In the genomic region with DNA sequence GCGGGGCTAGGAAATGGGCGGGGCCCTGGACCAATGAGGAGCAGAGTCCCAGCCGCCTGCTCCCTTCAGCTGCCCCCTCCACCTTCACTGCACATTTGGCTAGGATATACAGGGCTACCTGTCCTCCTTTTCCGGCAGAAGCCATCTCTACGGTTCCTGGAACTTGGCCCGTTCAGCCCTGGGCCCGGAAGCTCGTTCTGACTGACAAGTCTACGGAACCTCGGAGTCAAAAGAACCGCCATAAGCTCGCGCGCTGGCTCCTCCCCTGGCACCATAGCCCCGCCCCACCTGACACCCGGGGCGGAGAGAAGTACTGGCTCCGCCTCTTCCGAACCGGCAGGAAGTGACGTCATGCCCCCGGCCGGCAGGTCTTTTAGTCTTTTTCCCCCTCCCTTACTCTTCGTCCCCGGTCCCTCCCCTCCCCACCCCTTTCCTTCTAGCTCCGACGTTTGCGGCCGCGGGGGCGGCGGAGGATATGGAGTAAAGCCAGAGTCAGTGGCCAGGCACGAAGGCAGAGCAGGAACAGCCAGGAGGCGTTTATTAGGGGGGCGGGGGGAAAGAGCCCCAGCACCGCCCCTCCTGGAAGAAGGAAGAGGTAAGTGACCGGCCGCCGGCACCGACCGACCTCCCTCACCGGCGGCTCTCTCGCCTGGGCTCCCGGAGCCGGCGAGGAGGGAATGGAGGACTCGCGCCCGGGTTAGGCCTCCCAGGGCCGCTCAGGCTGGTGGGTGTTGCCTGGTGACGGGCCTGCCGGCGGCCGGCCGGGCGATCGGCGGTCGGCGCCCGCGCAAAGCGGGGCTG, we compare ENCODE assay signal across 1 cellular context.
TF ChIP-seq lines count a peak whose summit lies in the region.

Gene DEPDC4 (minus strand): TSS at position 278 of the 801 bp plus-strand sequence. CDS start 3 bp downstream, at position 275.
Gene SCYL2 (plus strand): TSS at position 376 of the 801 bp plus-strand sequence. CDS start 15,794 bp downstream, outside the sequence.

TF ChIP-seq in HEK293, 187 proteins besides CTCF, POLR2A, EP300 and RAD21 (continued from another document and continues in another):
- TF ChIP-seq, protein P1, sequence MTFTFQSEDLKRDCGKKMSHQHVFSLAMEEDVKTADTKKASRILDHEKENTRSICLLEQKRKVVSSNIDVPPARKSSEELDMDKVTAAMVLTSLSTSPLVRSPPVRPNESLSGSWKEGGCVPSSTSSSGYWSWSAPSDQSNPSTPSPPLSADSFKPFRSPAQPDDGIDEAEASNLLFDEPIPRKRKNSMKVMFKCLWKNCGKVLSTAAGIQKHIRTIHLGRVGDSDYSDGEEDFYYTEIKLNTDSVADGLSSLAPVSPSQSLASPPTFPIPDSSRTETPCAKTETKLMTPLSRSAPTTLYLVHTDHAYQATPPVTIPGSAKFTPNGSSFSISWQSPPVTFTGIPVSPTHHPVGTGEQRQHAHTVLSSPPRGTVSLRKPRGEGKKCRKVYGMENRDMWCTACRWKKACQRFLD (tag by site-specific recombination; IDR thresholded peaks at IDR 0.05) = peak; percentile 79; the same call in 1 of the 2 replicates
- TF ChIP-seq EGR2 (tag by site-specific recombination; IDR thresholded peaks at IDR 0.05; ENCODE audit: low read depth) = peak; percentile 80
- no peak for TF ChIP-seq ZNF670 (tag by site-specific recombination; IDR thresholded peaks at IDR 0.05; ENCODE audit: low read depth)
- 0 out of 2 replicates have a peak, but pooled peaks have one; percentile 19 for TF ChIP-seq ZNF596 (tag by site-specific recombination; IDR thresholded peaks at IDR 0.05)
- TF ChIP-seq ZNF623 (tag by site-specific recombination; IDR thresholded peaks at IDR 0.05) = no peak
- 0 out of 2 replicates have a peak, but pooled peaks have one; percentile 42 for TF ChIP-seq ZSCAN5A (tag by site-specific recombination; IDR thresholded peaks at IDR 0.05)
- no peak for TF ChIP-seq ZNF426 (tag by site-specific recombination; IDR thresholded peaks at IDR 0.05)
- TF ChIP-seq YY1 (tag by site-specific recombination; IDR thresholded peaks at IDR 0.05) = 0 out of 2 replicates have a peak, but pooled peaks have one; percentile 40
- peak; percentile 82 for TF ChIP-seq GLIS2 (tag by site-specific recombination; IDR thresholded peaks at IDR 0.05)
- no peak for TF ChIP-seq ZNF280C (tag by site-specific recombination; IDR thresholded peaks at IDR 0.05)
- TF ChIP-seq ZNF350 (tag by site-specific recombination; IDR thresholded peaks at IDR 0.05) = no peak
- TF ChIP-seq, protein P2, sequence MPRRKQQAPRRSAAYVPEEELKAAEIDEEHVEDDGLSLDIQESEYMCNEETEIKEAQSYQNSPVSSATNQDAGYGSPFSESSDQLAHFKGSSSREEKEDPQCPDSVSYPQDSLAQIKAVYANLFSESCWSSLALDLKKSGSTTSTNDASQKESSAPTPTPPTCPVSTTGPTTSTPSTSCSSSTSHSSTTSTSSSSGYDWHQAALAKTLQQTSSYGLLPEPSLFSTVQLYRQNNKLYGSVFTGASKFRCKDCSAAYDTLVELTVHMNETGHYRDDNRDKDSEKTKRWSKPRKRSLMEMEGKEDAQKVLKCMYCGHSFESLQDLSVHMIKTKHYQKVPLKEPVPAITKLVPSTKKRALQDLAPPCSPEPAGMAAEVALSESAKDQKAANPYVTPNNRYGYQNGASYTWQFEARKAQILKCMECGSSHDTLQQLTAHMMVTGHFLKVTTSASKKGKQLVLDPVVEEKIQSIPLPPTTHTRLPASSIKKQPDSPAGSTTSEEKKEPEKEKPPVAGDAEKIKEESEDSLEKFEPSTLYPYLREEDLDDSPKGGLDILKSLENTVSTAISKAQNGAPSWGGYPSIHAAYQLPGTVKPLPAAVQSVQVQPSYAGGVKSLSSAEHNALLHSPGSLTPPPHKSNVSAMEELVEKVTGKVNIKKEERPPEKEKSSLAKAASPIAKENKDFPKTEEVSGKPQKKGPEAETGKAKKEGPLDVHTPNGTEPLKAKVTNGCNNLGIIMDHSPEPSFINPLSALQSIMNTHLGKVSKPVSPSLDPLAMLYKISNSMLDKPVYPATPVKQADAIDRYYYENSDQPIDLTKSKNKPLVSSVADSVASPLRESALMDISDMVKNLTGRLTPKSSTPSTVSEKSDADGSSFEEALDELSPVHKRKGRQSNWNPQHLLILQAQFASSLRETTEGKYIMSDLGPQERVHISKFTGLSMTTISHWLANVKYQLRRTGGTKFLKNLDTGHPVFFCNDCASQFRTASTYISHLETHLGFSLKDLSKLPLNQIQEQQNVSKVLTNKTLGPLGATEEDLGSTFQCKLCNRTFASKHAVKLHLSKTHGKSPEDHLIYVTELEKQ (tag by site-specific recombination; IDR thresholded peaks at IDR 0.05; ENCODE audit: borderline replicate concordance) = no peak
- peak; percentile 100 for TF ChIP-seq ATF2 (tag by site-specific recombination; IDR thresholded peaks at IDR 0.05; ENCODE audit: low read depth)
- TF ChIP-seq, protein P3, sequence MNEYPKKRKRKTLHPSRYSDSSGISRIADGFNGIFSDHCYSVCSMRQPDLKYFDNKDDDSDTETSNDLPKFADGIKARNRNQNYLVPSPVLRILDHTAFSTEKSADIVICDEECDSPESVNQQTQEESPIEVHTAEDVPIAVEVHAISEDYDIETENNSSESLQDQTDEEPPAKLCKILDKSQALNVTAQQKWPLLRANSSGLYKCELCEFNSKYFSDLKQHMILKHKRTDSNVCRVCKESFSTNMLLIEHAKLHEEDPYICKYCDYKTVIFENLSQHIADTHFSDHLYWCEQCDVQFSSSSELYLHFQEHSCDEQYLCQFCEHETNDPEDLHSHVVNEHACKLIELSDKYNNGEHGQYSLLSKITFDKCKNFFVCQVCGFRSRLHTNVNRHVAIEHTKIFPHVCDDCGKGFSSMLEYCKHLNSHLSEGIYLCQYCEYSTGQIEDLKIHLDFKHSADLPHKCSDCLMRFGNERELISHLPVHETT (tag by site-specific recombination; IDR thresholded peaks at IDR 0.05) = 0 out of 2 replicates have a peak, but pooled peaks have one; percentile 23
- TF ChIP-seq ZSCAN18 (tag by site-specific recombination; IDR thresholded peaks at IDR 0.05) = no peak
- peak; percentile 71 for TF ChIP-seq IKZF3 (tag by site-specific recombination; IDR thresholded peaks at IDR 0.05)
- no peak for TF ChIP-seq PRDM1 (tag by site-specific recombination; IDR thresholded peaks at IDR 0.05)
- TF ChIP-seq, protein P4, sequence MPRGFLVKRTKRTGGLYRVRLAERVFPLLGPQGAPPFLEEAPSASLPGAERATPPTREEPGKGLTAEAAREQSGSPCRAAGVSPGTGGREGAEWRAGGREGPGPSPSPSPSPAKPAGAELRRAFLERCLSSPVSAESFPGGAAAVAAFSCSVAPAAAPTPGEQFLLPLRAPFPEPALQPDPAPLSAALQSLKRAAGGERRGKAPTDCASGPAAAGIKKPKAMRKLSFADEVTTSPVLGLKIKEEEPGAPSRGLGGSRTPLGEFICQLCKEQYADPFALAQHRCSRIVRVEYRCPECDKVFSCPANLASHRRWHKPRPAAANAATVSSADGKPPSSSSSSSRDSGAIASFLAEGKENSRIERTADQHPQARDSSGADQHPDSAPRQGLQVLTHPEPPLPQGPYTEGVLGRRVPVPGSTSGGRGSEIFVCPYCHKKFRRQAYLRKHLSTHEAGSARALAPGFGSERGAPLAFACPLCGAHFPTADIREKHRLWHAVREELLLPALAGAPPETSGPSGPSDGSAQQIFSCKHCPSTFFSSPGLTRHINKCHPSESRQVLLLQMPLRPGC (tag by site-specific recombination; IDR thresholded peaks at IDR 0.05) = no peak
- TF ChIP-seq ZNF701 (tag by site-specific recombination; IDR thresholded peaks at IDR 0.05) = no peak
- TF ChIP-seq ZNF501 (tag by site-specific recombination; IDR thresholded peaks at IDR 0.05) = no peak
- no peak for TF ChIP-seq KLF1 (tag by site-specific recombination; IDR thresholded peaks at IDR 0.05)
- no peak for TF ChIP-seq ZFP69B (tag by site-specific recombination; IDR thresholded peaks at IDR 0.05)
- no peak for TF ChIP-seq ZSCAN16 (tag by site-specific recombination; IDR thresholded peaks at IDR 0.05)
- peak; percentile 45; the same call in 1 of the 2 replicates for TF ChIP-seq ZNF518A (tag by site-specific recombination; conservative IDR thresholded peaks at IDR 0.05; ENCODE audit: low read depth)
- TF ChIP-seq ZFP37 (tag by site-specific recombination; IDR thresholded peaks at IDR 0.05) = no peak
- no peak for TF ChIP-seq ZNF558 (tag by site-specific recombination; IDR thresholded peaks at IDR 0.05)
- TF ChIP-seq KLF10 (tag by site-specific recombination; IDR thresholded peaks at IDR 0.05) = peak; percentile 24; the same call in 1 of the 2 replicates
- no peak for TF ChIP-seq ZNF112 (tag by site-specific recombination; IDR thresholded peaks at IDR 0.05)
- no peak for TF ChIP-seq ZNF214 (tag by site-specific recombination; IDR thresholded peaks at IDR 0.05; ENCODE audit: borderline replicate concordance)
- peak; percentile 42 for TF ChIP-seq ZNF335 (tag by site-specific recombination; conservative IDR thresholded peaks at IDR 0.05)
- TF ChIP-seq ZNF830 (tag by site-specific recombination; IDR thresholded peaks at IDR 0.05; ENCODE audit: low read depth) = no peak
- no peak for TF ChIP-seq ZNF202 (tag by site-specific recombination; IDR thresholded peaks at IDR 0.05; ENCODE audit: borderline replicate concordance)
- TF ChIP-seq ZNF792 (tag by site-specific recombination; IDR thresholded peaks at IDR 0.05) = no peak
- peak; percentile 100 for TF ChIP-seq ZNF600 (tag by site-specific recombination; IDR thresholded peaks at IDR 0.05)
